Comparison of ENCODE assay signal across 18 cellular contexts in the genomic region with DNA sequence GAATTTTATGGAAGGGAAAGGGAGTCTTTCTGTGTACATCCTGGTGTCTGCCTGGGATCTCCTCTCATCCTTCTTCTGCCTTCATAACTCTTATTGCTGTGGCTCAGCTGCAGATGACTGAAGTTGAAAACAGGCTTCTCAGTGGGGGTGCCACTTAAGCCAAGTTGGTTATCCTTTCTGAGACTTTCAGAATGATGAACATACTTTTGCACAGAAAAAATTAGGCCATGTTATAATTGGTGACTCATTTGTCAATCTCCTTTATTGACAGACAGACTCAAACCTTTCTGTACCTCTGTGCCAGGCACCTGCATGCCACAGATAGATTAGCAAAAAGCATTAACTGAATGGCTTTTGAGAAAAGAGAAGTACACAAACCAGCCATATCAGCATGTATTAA.
DNase-seq lines count a peak whose midpoint lies in the region; ATAC-seq and TF ChIP-seq lines count a peak whose summit lies in the region.
"Had no signal": no experiment of that assay in that cellular context is flagged by ENCODE, and none has a peak within 500 bp of the region (broad histone marks: within the 10 kb centered on the region; RNA-seq: fewer than 3 reads in every experiment).

No MANE protein-coding gene starts in this region.

- peak overlapping the region; percentile 69; the same call in 1 of the 2 replicates for H3K27ac ChIP-seq in KMS-11
- peak overlapping the region; percentile 27 for H3K27ac ChIP-seq in neural cell (ENCODE audit: low read length)
- H3K27ac ChIP-seq: BLaER1 treated with 17β-estradiol and CSF1 and Interleukin-3, amounts not matched to agents 10 nM and 100 nM; C4-2B had no signal

- H3K4me3 ChIP-seq in GM12865 (ENCODE audit: low read depth, low read length) = no peak overlapping the region
- no peak overlapping the region for H3K4me3 ChIP-seq in KMS-11 (IDR thresholded peaks at IDR 0.05; ENCODE audit: insufficient read depth, low read depth, low read length)
- H3K4me3 ChIP-seq in neural cell (ENCODE audit: low read length) = peak overlapping the region; percentile 3
- H3K4me3 ChIP-seq: BLaER1 treated with 17β-estradiol and CSF1 and Interleukin-3, amounts not matched to agents 10 nM and 100 nM had no signal

- TF ChIP-seq EP300 in neural cell (conservative IDR thresholded peaks at IDR 0.05; ENCODE audit: poor library complexity, severe bottlenecking) = no peak

- no peaks in the 10 kb centered on the region for H3K9me3 ChIP-seq in neural cell (ENCODE audit: low read length)
- H3K9me3 ChIP-seq: BLaER1 treated with 17β-estradiol and CSF1 and Interleukin-3, amounts not matched to agents 10 nM and 100 nM; Caco-2 had no signal

- H3K4me2 ChIP-seq in KMS-11 (peak overlapping the region; percentile 34), neural cell (ENCODE audit: low read length) (no peak overlapping the region)
- H3K4me2 ChIP-seq: BLaER1 treated with 17β-estradiol and CSF1 and Interleukin-3, amounts not matched to agents 10 nM and 100 nM had no signal

- peaks cover 58% of the 10 kb centered on the region for H3K4me1 ChIP-seq in KMS-11 (ENCODE audit: low read depth, poor library complexity, severe bottlenecking)
- H3K4me1 ChIP-seq: BLaER1 treated with 17β-estradiol and CSF1 and Interleukin-3, amounts not matched to agents 10 nM and 100 nM; Caco-2 had no signal

- H3F3A ChIP-seq in neural cell (ENCODE audit: insufficient read depth, low read length, poor library complexity, severe bottlenecking) = no peaks in the 10 kb centered on the region

- H3K27me3 ChIP-seq in KMS-11 (ENCODE audit: insufficient read depth, low read depth) (no peaks in the 10 kb centered on the region), neural cell (ENCODE audit: insufficient read depth, low read depth, low read length) (no peaks in the 10 kb centered on the region)
- H3K27me3 ChIP-seq: BLaER1 treated with 17β-estradiol and CSF1 and Interleukin-3, amounts not matched to agents 10 nM and 100 nM had no signal

- H3K9ac ChIP-seq in KMS-11 (no peak overlapping the region), neural cell (ENCODE audit: low read length) (no peak overlapping the region)
- H3K9ac ChIP-seq: BLaER1 treated with 17β-estradiol and CSF1 and Interleukin-3, amounts not matched to agents 10 nM and 100 nM had no signal

- no peaks in the 10 kb centered on the region for H3K9me2 ChIP-seq in neural cell (ENCODE audit: insufficient read depth, low read length)

- peak; percentile 58 for ATAC-seq in GM19463 (IDR thresholded peaks at IDR 0.05; ENCODE audit: unreplicated experiment)
- no peak for ATAC-seq in HG02623 (IDR thresholded peaks at IDR 0.05; ENCODE audit: unreplicated experiment)
- no peak for ATAC-seq in HG03354 (IDR thresholded peaks at IDR 0.05; ENCODE audit: poor library complexity, severe bottlenecking, unreplicated experiment)
- ATAC-seq in left lobe of liver = no peak
- ATAC-seq: CD8-positive, alpha-beta T cell had no signal

- TF ChIP-seq CTCF in GM12865 (IDR thresholded peaks at IDR 0.05; ENCODE audit: insufficient read depth, low read depth, low read length, missing control alignments) = no peak
- no peak for TF ChIP-seq CTCF in KMS-11 (conservative IDR thresholded peaks at IDR 0.05; ENCODE audit: low read depth, low read length)
- no peak for TF ChIP-seq CTCF in neural cell (IDR thresholded peaks at IDR 0.05; ENCODE audit: poor library complexity, severe bottlenecking)

- no peaks in the 10 kb centered on the region for H3K79me2 ChIP-seq in KMS-11 (ENCODE audit: insufficient read depth, low read depth)
- H3K79me2 ChIP-seq in neural cell (replicated peaks; ENCODE audit: insufficient read depth, low read length) = no peaks in the 10 kb centered on the region

- H3K36me3 ChIP-seq in KMS-11 (ENCODE audit: insufficient read depth) = no peaks in the 10 kb centered on the region
- no peaks in the 10 kb centered on the region for H3K36me3 ChIP-seq in neural cell (ENCODE audit: insufficient read depth, low read length)
- H3K36me3 ChIP-seq: BLaER1 treated with 17β-estradiol and CSF1 and Interleukin-3, amounts not matched to agents 10 nM and 100 nM had no signal

- TF ChIP-seq RAD21 in neural cell (conservative IDR thresholded peaks at IDR 0.05) = no peak

- DNase-seq in GM12865 (ENCODE audit: low read depth) (peak; percentile 48), NK-92 (lab: John Stamatoyannopoulos, UW; ENCODE audit: unreplicated experiment) (no peak), left lobe of liver (ENCODE audit: low spot score) (no peak)
- DNase-seq: 8988T; AML-193; Caco-2; Calu3; CD4-positive, alpha-beta T cell; CD8-positive, alpha-beta T cell; DMS79 treated with DMSO at 0.1 percent for 48 hours; GF-D8 had no signal

- H4K20me1 ChIP-seq in KMS-11 (ENCODE audit: insufficient read depth) (no peaks in the 10 kb centered on the region), neural cell (ENCODE audit: insufficient read depth) (no peaks in the 10 kb centered on the region)
- H4K20me1 ChIP-seq: BLaER1 treated with 17β-estradiol and CSF1 and Interleukin-3, amounts not matched to agents 10 nM and 100 nM had no signal

- no peak overlapping the region for H2AFZ ChIP-seq in KMS-11 (ENCODE audit: low read depth)
- no peak overlapping the region for H2AFZ ChIP-seq in neural cell (ENCODE audit: low read depth, low read length)

TF ChIP-seq in neural cell, 6 proteins besides CTCF, POLR2A, EP300 and RAD21:
- TF ChIP-seq SMC3 (conservative IDR thresholded peaks at IDR 0.05; ENCODE audit: poor library complexity) (no peak), REST (IDR thresholded peaks at IDR 0.05; ENCODE audit: borderline replicate concordance) (no peak), MXI1 (conservative IDR thresholded peaks at IDR 0.05; ENCODE audit: poor library complexity, severe bottlenecking) (no peak), TAF1 (IDR thresholded peaks at IDR 0.05; ENCODE audit: low read depth) (no peak), EZH2 (IDR thresholded peaks at IDR 0.05; ENCODE audit: borderline replicate concordance, insufficient read depth, low read length, poor library complexity, severe bottlenecking) (no peak), POLR2AphosphoS5 (IDR thresholded peaks at IDR 0.05) (no peak)
